Comparison of ENCODE assay signal across 19 cellular contexts in the genomic region with DNA sequence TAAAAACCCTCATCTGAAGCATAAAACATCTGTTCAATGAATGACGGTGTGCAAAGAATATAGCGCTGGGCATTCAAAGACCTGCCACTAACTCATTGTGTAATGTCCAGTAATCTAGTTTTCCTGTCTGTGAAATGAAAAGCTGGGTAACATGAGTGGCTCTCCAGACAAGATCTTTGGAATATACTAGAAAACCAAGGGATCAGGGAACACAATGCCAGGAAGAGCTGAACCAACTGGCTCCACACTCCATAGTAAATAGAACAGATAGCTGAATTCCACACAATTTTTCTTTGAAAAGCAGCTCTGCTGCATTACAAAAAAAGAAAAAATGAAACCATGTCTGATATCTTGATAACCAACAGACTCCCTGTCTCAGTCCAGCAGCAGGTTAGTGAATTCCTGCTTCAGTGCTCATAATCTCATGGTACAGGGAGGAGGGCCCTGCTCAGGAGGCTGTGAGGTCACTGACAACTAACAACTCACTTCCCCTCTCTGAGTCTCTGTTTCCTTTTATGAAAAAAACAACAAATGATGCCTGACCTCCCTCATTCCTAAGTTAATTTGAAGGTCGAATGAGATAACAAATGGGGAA.
A peak's percentile ranks its signal among the peaks of the same experiment; 100 is the strongest.
DNase-seq lines count a peak whose midpoint lies in the region; ATAC-seq and TF ChIP-seq lines count a peak whose summit lies in the region.
"Had no signal": no experiment of that assay in that cellular context is flagged by ENCODE, and none has a peak within 500 bp of the region (broad histone marks: within the 10 kb centered on the region; RNA-seq: fewer than 3 reads in every experiment).

No MANE protein-coding gene starts in this region.

- TF ChIP-seq CTCF in fibroblast of the aortic adventitia (IDR thresholded peaks at IDR 0.05; ENCODE audit: insufficient read depth, low read length) (no peak), osteoblast (IDR thresholded peaks at IDR 0.05; ENCODE audit: extremely low read depth, low read depth, low read length) (no peak), adrenal gland (IDR thresholded peaks at IDR 0.05) (no peak)

- H3K36me3 ChIP-seq in osteoblast (ENCODE audit: insufficient read depth, low read length) (peaks cover 21% of the 10 kb centered on the region), adrenal gland (replicated peaks in 1 of 2) (no peaks in the 10 kb centered on the region)
- H3K36me3 ChIP-seq: HAP-1, pancreas had no signal

- no peaks in the 10 kb centered on the region for H3K4me1 Mint-ChIP-seq in stimulated activated effector memory CD8-positive, alpha-beta T cell treated with anti-CD3 and anti-CD28 coated beads, Interleukin-12 subunit alpha, Interleukin-12 subunit beta, amount 100 ng/mL, for 72 hours
- H3K4me1 Mint-ChIP-seq in activated T-cell treated with anti-CD3 and anti-CD28 coated beads, Interleukin-2, amount 50 U/mL, for 4 hours (ENCODE audit: low read depth), result no peaks in the 10 kb centered on the region

- intact Hi-C loops in adrenal gland (cut with DNase I), result no loop called here

- ATAC-seq in SK-N-SH treated with all-trans-retinoic acid at 6 μM for 48 hours, result peak; percentile 98
- ATAC-seq in stimulated activated effector memory CD8-positive, alpha-beta T cell treated with anti-CD3 and anti-CD28 coated beads, Interleukin-12 subunit alpha, Interleukin-12 subunit beta, amount 100 ng/mL, for 72 hours, result no peak
- ATAC-seq in activated T-cell treated with anti-CD3 and anti-CD28 coated beads, Interleukin-2, amount 50 U/mL, for 4 hours, result no peak
- ATAC-seq: K562, left lobe of liver, pancreas, WTC11 had no signal

- H3K9me3 ChIP-seq in osteoblast (ENCODE audit: low read depth, low read length), result no peaks in the 10 kb centered on the region
- no peaks in the 10 kb centered on the region for H3K9me3 ChIP-seq in adrenal gland (replicated peaks in 1 of 3)
- H3K9me3 ChIP-seq: HAP-1, pancreas had no signal

- no peak overlapping the region for H3K4me3 Mint-ChIP-seq in stimulated activated effector memory CD8-positive, alpha-beta T cell treated with anti-CD3 and anti-CD28 coated beads, Interleukin-12 subunit alpha, Interleukin-12 subunit beta, amount 100 ng/mL, for 72 hours
- H3K4me3 Mint-ChIP-seq in activated T-cell treated with anti-CD3 and anti-CD28 coated beads, Interleukin-2, amount 50 U/mL, for 4 hours, result no peak overlapping the region
- H3K4me3 Mint-ChIP-seq: WTC11 had no signal

- H3K4me2 ChIP-seq in osteoblast (ENCODE audit: insufficient read depth, low read length), result no peak overlapping the region

- no peaks in the 10 kb centered on the region for H3K27me3 Mint-ChIP-seq in activated T-cell treated with anti-CD3 and anti-CD28 coated beads, Interleukin-2, amount 50 U/mL, for 4 hours (ENCODE audit: low read depth)

- H3K4me3 ChIP-seq in fibroblast of the aortic adventitia (ENCODE audit: low read depth, low read length) (no peak overlapping the region), osteoblast (ENCODE audit: insufficient read depth, low read length) (no peak overlapping the region), adrenal gland (no peak overlapping the region)
- H3K4me3 ChIP-seq: HAP-1, K562, pancreas had no signal

- H3K4me1 ChIP-seq in osteoblast (ENCODE audit: insufficient read depth, low read length) (peaks cover 2% of the 10 kb centered on the region), adrenal gland (replicated peaks in 1 of 2) (no peaks in the 10 kb centered on the region)
- H3K4me1 ChIP-seq: HAP-1, pancreas had no signal

- peak overlapping the region; percentile 27 for H3K27ac ChIP-seq in osteoblast (ENCODE audit: low read depth, low read length)
- H3K27ac ChIP-seq in adrenal gland, result no peak overlapping the region
- H3K27ac ChIP-seq: pancreas had no signal

- peaks cover 99% of the 10 kb centered on the region for H3K79me2 ChIP-seq in osteoblast (ENCODE audit: insufficient read depth, low read length)

- peaks cover 9% of the 10 kb centered on the region for H3K9me3 Mint-ChIP-seq in stimulated activated effector memory CD8-positive, alpha-beta T cell treated with anti-CD3 and anti-CD28 coated beads, Interleukin-12 subunit alpha, Interleukin-12 subunit beta, amount 100 ng/mL, for 72 hours
- peaks cover 9% of the 10 kb centered on the region for H3K9me3 Mint-ChIP-seq in activated T-cell treated with anti-CD3 and anti-CD28 coated beads, Interleukin-2, amount 50 U/mL, for 4 hours

- 56 to 65% (median 61%) methylated on average over 3 of the region's 3 CpGs for WGBS in adrenal gland, 4 donors

- no peak for TF ChIP-seq POLR2A in adrenal gland (IDR thresholded peaks at IDR 0.05)

- peak; percentile 77 for DNase-seq in EH (ENCODE audit: low read depth)
- DNase-seq in fibroblast of the aortic adventitia (ENCODE audit: low read depth), result peak; percentile 79
- no peak for DNase-seq in osteoblast (ENCODE audit: insufficient read length, low spot score, missing footprints)
- DNase-seq in stimulated activated effector memory CD8-positive, alpha-beta T cell treated with anti-CD3 and anti-CD28 coated beads, Interleukin-12 subunit alpha, Interleukin-12 subunit beta, amount 100 ng/mL, for 72 hours (ENCODE audit: low spot score in 2 of 2), result no peak
- no peak for DNase-seq in NOMO-1 (lab: John Stamatoyannopoulos, UW; ENCODE audit: unreplicated experiment in 2 of 2)
- DNase-seq in adrenal gland, result no peak
- no peak for DNase-seq in activated T-cell treated with anti-CD3 and anti-CD28 coated beads, Interleukin-2, amount 50 U/mL, for 4 hours
- DNase-seq: activated CD8-positive, alpha-beta memory T cell treated with anti-CD3 and anti-CD28 coated beads for 24 hours; AML-193; foreskin melanocyte; MV-4-11; NCI-H2029; NCI-H526; pancreas had no signal

- no peak overlapping the region for H2AFZ ChIP-seq in osteoblast (ENCODE audit: low read length)

- H4K20me1 ChIP-seq in osteoblast (ENCODE audit: insufficient read depth, low read length), result peaks cover 80% of the 10 kb centered on the region

- H3K27ac Mint-ChIP-seq in stimulated activated effector memory CD8-positive, alpha-beta T cell treated with anti-CD3 and anti-CD28 coated beads, Interleukin-12 subunit alpha, Interleukin-12 subunit beta, amount 100 ng/mL, for 72 hours, result no peak overlapping the region
- H3K27ac Mint-ChIP-seq: WTC11 had no signal

- no peaks in the 10 kb centered on the region for H3K36me3 Mint-ChIP-seq in stimulated activated effector memory CD8-positive, alpha-beta T cell treated with anti-CD3 and anti-CD28 coated beads, Interleukin-12 subunit alpha, Interleukin-12 subunit beta, amount 100 ng/mL, for 72 hours
- no peaks in the 10 kb centered on the region for H3K36me3 Mint-ChIP-seq in activated T-cell treated with anti-CD3 and anti-CD28 coated beads, Interleukin-2, amount 50 U/mL, for 4 hours (ENCODE audit: insufficient read depth)

- H3K27me3 ChIP-seq in osteoblast (ENCODE audit: insufficient read depth, low read length) (no peaks in the 10 kb centered on the region), adrenal gland (no peaks in the 10 kb centered on the region)
- H3K27me3 ChIP-seq: pancreas had no signal

TF ChIP-seq in SK-N-SH treated with all-trans-retinoic acid at 6 μM for 48 hours, 23 proteins besides CTCF, POLR2A, EP300 and RAD21:
- TF ChIP-seq BACH2 (CRISPR knock-in tag; IDR thresholded peaks at IDR 0.05; ENCODE audit: borderline replicate concordance), result no peak
- TF ChIP-seq SNAI2 (CRISPR knock-in tag; IDR thresholded peaks at IDR 0.05), result peak; percentile 64; the same call in 1 of the 2 replicates
- TF ChIP-seq ISL1 (CRISPR knock-in tag; IDR thresholded peaks at IDR 0.05), result peak; percentile 72
TF ChIP-seq in SK-N-SH treated with all-trans-retinoic acid at 6 μM for 48 hours: peak in this region for 2.

Comparison
In these comparisons a context has a peak if more than half of its experiments do, and no peak if none do; other contexts are left out.
1. DNase-seq: peak in EH (single experiment) and fibroblast of the aortic adventitia (single experiment); none in osteoblast (single experiment), stimulated activated effector memory CD8-positive, alpha-beta T cell treated with anti-CD3 and anti-CD28 coated beads, Interleukin-12 subunit alpha, Interleukin-12 subunit beta, amount 100 ng/mL, for 72 hours (0 of 2), NOMO-1 (0 of 2), adrenal gland (0 of 7) and activated T-cell treated with anti-CD3 and anti-CD28 coated beads, Interleukin-2, amount 50 U/mL, for 4 hours (single experiment).